ENCODE assay signal across 8 cellular contexts in the genomic region with DNA sequence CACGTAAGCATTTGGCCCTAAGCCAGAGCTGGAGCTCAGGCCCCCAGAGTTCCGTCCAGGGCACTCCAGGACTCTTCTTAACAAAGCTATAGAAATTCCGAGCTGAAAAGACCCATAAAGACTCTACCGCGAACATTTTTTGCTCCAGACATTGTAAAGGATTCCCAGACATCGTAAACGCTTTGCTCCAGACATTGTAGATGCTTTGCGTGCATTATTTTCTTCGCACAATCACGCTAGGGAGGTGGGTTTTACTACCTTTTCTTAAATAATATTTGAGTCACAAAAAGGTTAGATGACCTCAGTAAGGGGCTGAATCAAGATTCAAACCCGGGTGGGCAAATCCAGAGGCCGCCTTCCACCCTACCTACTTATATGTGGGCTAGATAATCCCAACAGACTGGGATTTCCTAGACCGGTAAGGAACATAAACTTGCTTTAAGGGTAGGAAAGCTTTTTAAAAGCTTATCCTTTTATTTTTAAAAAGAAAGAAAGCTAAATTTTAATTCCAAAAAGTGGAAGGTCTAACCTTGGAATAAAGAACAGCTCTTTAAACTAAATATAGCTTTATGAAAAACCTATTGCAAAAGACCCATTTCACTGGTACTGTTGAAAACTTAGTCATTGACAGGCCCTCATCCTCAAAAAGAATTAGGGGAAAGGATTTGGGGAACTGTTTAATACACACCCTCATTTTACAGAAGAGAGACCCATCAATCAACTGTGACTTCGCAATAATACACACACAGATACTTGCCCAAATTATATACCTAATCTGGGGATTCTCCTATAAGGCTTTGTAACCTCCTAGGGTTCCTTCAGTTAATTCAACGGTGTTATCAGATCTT. TPM values are rescaled to one million over a fixed set of nuclear protein-coding genes. Genes with fewer than 3 reads are reported as not detected.
DNase-seq lines count a peak whose midpoint lies in the region; ATAC-seq, FAIRE-seq and TF ChIP-seq lines count a peak whose summit lies in the region.

No MANE protein-coding gene starts in this region.

- no peak for TF ChIP-seq EP300 in stomach (IDR thresholded peaks at IDR 0.05)

- no peak for ATAC-seq in activated naive CD4-positive, alpha-beta T cell treated with anti-CD3 and anti-CD28 coated beads, Interleukin-2, amount 50 U/mL, for 72 hours
- ATAC-seq in GM19467 (IDR thresholded peaks at IDR 0.05; ENCODE audit: unreplicated experiment), result no peak

- 10 to 14% (median 11%) methylated on average over 15 of the region's 15 CpGs for WGBS in stomach, 5 donors

- TF ChIP-seq CTCF in AG04449 (IDR thresholded peaks at IDR 0.05; ENCODE audit: insufficient read depth, low read length, missing control alignments), result no peak
- TF ChIP-seq CTCF in HL-60 (IDR thresholded peaks at IDR 0.05; ENCODE audit: insufficient read depth, low read length), result no peak
- TF ChIP-seq CTCF in stomach (IDR thresholded peaks at IDR 0.05), result peak in 1 of 7 experiments; percentile 4

- DNase-seq in AG04449 (ENCODE audit: low read depth, low spot score), result no peak
- no peak for DNase-seq in HL-60 (ENCODE audit: low read depth in 1 of 2, low spot score in 1 of 2)
- no peak for DNase-seq in activated naive CD4-positive, alpha-beta T cell treated with anti-CD3 and anti-CD28 coated beads, Interleukin-2, amount 50 U/mL, for 72 hours (ENCODE audit: low spot score in 2 of 2)
- DNase-seq in stomach, result no peak
- no peak for DNase-seq in urothelium cell line (ENCODE audit: low spot score)
- no peak for DNase-seq in ureter (ENCODE audit: low spot score)

- peaks cover 8% of the 10 kb centered on the region for H3K4me1 ChIP-seq in iPS-15b (ENCODE audit: control insufficient read depth, insufficient read depth, low read length)
- H3K4me1 ChIP-seq in stomach, result peaks cover 62 to 85% (median 77%) of the 10 kb centered on the region in 4 donors

- H3K36me3 Mint-ChIP-seq in activated naive CD4-positive, alpha-beta T cell treated with anti-CD3 and anti-CD28 coated beads, Interleukin-2, amount 50 U/mL, for 72 hours, result peaks cover 42% of the 10 kb centered on the region in 2 donors

- H3K4me3 ChIP-seq in AG04449 (ENCODE audit: low read depth, low read length) (peak overlapping the region; percentile 80), HL-60 (replicated peaks; ENCODE audit: insufficient read depth, low read length) (peak overlapping the region; percentile 89), iPS-15b (ENCODE audit: low read depth, low read length) (peak overlapping the region; percentile 64), stomach (peak overlapping the region; percentile 79 to 95 (median 80))

- no peak for TF ChIP-seq POLR2A in stomach (IDR thresholded peaks at IDR 0.05)

- H3K9me3 ChIP-seq in iPS-15b (ENCODE audit: control insufficient read depth, insufficient read depth, low read length) (no peaks in the 10 kb centered on the region), stomach (no peaks in the 10 kb centered on the region)

- CTCF ChIA-PET in AG04449 (lab: Yijun Ruan, JAX), result interaction anchor here (0.8 to 6.1 kb wide), 11 partner anchors 9 to 34 kb away, joined by 3 to 36 read pairs (median 3); no protein-coding TSS in a partner anchor

- intact Hi-C loops in stomach (cut with DNase I; ENCODE audit: low total_unique reads), result no loop called here

- FAIRE-seq in urothelium cell line (lab: Jason Lieb, UNC), result no peak

- peak overlapping the region; percentile 98 for H3K27ac ChIP-seq in HL-60 (replicated peaks)
- peak overlapping the region; percentile 96 to 99 (median 98) for H3K27ac ChIP-seq in stomach

- peak overlapping the region; percentile 67 for H3K9ac ChIP-seq in iPS-15b (ENCODE audit: low read depth, low read length)

- no peaks in the 10 kb centered on the region for H3K9me3 Mint-ChIP-seq in activated naive CD4-positive, alpha-beta T cell treated with anti-CD3 and anti-CD28 coated beads, Interleukin-2, amount 50 U/mL, for 72 hours

- POLR2A ChIA-PET in AG04449 (lab: Yijun Ruan, JAX), result interaction anchor here (1.5 to 2.1 kb wide), 2 partner anchors 9 to 12 kb away, joined by 7 to 11 read pairs; no protein-coding TSS in a partner anchor

- H3K27ac Mint-ChIP-seq in activated naive CD4-positive, alpha-beta T cell treated with anti-CD3 and anti-CD28 coated beads, Interleukin-2, amount 50 U/mL, for 72 hours, result peak overlapping the region; percentile 89 to 93

- no peaks in the 10 kb centered on the region for H3K36me3 ChIP-seq in iPS-15b (ENCODE audit: control insufficient read depth, insufficient read depth, low read length)
- H3K36me3 ChIP-seq in stomach, result peaks cover 0 to 18% (median 6%) of the 10 kb centered on the region in 4 donors

- H3K27me3 ChIP-seq in HL-60 (ENCODE audit: insufficient read depth, poor library complexity, severe bottlenecking), result no peaks in the 10 kb centered on the region
- H3K27me3 ChIP-seq in iPS-15b (ENCODE audit: control insufficient read depth, insufficient read depth, low read length), result peaks cover 4% of the 10 kb centered on the region
- no peaks in the 10 kb centered on the region for H3K27me3 ChIP-seq in stomach

RNA-seq across cellular contexts. Expression of a gene that starts 0.8 kb away (rescaled TPM):
- total RNA-seq in activated naive CD4-positive, alpha-beta T cell treated with anti-CD3 and anti-CD28 coated beads, Interleukin-2, amount 50 U/mL, for 72 hours, result 100 to 1,000 TPM; 221 to 276 TPM
- total RNA-seq in stomach (100 to 1,000 TPM in 3 of 5 donors, 10 to 100 TPM in 2; 67.4 to 136 (median 118) TPM), ureter (75.4 TPM)
- polyA plus RNA-seq in stomach, result 100 to 1,000 TPM in 1 of 3 donors, 10 to 100 TPM in 2; 45.1 to 122 (median 90.8) TPM
